In the genomic region with DNA sequence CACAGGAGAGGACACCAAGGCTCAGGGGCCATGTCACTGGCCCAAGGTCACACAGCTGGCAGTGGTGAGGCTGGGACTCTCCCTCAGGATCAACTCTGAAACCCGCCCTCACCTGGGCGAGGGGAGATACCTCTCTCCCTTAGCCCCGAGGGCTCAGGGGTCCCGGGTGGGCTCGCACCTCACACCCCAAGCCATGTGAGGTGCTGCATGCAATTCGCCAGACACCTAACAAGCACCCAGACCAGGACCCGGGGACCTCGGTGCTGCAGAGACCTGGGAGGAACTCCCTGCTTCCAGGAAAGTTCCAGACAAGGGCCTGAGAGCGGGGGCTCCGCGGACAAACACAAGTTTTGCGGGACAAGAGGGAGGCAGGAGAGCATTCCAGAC, we compare ENCODE assay signal across 1 cellular context.
TF ChIP-seq lines count a peak whose summit lies in the region.

No MANE protein-coding gene starts in this region.

TF ChIP-seq in WTC11, 78 proteins besides CTCF, POLR2A, EP300 and RAD21 (continued from another document):
- TF ChIP-seq, protein P1, sequence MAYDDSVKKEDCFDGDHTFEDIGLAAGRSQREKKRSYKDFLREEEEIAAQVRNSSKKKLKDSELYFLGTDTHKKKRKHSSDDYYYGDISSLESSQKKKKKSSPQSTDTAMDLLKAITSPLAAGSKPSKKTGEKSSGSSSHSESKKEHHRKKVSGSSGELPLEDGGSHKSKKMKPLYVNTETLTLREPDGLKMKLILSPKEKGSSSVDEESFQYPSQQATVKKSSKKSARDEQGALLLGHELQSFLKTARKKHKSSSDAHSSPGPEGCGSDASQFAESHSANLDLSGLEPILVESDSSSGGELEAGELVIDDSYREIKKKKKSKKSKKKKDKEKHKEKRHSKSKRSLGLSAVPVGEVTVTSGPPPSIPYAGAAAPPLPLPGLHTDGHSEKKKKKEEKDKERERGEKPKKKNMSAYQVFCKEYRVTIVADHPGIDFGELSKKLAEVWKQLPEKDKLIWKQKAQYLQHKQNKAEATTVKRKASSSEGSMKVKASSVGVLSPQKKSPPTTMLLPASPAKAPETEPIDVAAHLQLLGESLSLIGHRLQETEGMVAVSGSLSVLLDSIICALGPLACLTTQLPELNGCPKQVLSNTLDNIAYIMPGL (CRISPR knock-in tag; IDR thresholded peaks at IDR 0.05): no peak
- TF ChIP-seq ZNF219 (CRISPR knock-in tag; IDR thresholded peaks at IDR 0.05; ENCODE audit: borderline replicate concordance): no peak
- TF ChIP-seq ZNF671 (CRISPR knock-in tag; IDR thresholded peaks at IDR 0.05): no peak
- no peak for TF ChIP-seq RORB (CRISPR knock-in tag; IDR thresholded peaks at IDR 0.05)
- no peak for TF ChIP-seq NR1H2 (CRISPR knock-in tag; IDR thresholded peaks at IDR 0.05)
- TF ChIP-seq, protein P2, sequence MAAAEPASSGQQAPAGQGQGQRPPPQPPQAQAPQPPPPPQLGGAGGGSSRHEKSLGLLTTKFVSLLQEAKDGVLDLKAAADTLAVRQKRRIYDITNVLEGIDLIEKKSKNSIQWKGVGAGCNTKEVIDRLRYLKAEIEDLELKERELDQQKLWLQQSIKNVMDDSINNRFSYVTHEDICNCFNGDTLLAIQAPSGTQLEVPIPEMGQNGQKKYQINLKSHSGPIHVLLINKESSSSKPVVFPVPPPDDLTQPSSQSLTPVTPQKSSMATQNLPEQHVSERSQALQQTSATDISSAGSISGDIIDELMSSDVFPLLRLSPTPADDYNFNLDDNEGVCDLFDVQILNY (CRISPR knock-in tag; IDR thresholded peaks at IDR 0.05): no peak
- TF ChIP-seq RELA (CRISPR knock-in tag; IDR thresholded peaks at IDR 0.05; ENCODE audit: borderline replicate concordance): no peak
- TF ChIP-seq FOXJ3 (CRISPR knock-in tag; IDR thresholded peaks at IDR 0.05; ENCODE audit: borderline replicate concordance): no peak
- no peak for TF ChIP-seq SOX15 (CRISPR knock-in tag; IDR thresholded peaks at IDR 0.05)
- TF ChIP-seq CBFB (CRISPR knock-in tag; IDR thresholded peaks at IDR 0.05; ENCODE audit: low read depth): no peak
- TF ChIP-seq, protein P3, sequence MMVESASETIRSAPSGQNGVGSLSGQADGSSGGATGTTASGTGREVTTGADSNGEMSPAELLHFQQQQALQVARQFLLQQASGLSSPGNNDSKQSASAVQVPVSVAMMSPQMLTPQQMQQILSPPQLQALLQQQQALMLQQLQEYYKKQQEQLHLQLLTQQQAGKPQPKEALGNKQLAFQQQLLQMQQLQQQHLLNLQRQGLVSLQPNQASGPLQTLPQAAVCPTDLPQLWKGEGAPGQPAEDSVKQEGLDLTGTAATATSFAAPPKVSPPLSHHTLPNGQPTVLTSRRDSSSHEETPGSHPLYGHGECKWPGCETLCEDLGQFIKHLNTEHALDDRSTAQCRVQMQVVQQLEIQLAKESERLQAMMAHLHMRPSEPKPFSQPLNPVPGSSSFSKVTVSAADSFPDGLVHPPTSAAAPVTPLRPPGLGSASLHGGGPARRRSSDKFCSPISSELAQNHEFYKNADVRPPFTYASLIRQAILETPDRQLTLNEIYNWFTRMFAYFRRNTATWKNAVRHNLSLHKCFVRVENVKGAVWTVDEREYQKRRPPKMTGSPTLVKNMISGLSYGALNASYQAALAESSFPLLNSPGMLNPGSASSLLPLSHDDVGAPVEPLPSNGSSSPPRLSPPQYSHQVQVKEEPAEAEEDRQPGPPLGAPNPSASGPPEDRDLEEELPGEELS (CRISPR knock-in tag; IDR thresholded peaks at IDR 0.05): no peak
- TF ChIP-seq, protein P4, sequence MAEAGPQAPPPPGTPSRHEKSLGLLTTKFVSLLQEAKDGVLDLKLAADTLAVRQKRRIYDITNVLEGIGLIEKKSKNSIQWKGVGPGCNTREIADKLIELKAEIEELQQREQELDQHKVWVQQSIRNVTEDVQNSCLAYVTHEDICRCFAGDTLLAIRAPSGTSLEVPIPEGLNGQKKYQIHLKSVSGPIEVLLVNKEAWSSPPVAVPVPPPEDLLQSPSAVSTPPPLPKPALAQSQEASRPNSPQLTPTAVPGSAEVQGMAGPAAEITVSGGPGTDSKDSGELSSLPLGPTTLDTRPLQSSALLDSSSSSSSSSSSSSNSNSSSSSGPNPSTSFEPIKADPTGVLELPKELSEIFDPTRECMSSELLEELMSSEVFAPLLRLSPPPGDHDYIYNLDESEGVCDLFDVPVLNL (CRISPR knock-in tag; IDR thresholded peaks at IDR 0.05; ENCODE audit: borderline replicate concordance, low read depth): no peak
- TF ChIP-seq, protein P5, sequence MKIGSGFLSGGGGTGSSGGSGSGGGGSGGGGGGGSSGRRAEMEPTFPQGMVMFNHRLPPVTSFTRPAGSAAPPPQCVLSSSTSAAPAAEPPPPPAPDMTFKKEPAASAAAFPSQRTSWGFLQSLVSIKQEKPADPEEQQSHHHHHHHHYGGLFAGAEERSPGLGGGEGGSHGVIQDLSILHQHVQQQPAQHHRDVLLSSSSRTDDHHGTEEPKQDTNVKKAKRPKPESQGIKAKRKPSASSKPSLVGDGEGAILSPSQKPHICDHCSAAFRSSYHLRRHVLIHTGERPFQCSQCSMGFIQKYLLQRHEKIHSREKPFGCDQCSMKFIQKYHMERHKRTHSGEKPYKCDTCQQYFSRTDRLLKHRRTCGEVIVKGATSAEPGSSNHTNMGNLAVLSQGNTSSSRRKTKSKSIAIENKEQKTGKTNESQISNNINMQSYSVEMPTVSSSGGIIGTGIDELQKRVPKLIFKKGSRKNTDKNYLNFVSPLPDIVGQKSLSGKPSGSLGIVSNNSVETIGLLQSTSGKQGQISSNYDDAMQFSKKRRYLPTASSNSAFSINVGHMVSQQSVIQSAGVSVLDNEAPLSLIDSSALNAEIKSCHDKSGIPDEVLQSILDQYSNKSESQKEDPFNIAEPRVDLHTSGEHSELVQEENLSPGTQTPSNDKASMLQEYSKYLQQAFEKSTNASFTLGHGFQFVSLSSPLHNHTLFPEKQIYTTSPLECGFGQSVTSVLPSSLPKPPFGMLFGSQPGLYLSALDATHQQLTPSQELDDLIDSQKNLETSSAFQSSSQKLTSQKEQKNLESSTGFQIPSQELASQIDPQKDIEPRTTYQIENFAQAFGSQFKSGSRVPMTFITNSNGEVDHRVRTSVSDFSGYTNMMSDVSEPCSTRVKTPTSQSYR (CRISPR knock-in tag; IDR thresholded peaks at IDR 0.05): no peak
